In the genomic region with DNA sequence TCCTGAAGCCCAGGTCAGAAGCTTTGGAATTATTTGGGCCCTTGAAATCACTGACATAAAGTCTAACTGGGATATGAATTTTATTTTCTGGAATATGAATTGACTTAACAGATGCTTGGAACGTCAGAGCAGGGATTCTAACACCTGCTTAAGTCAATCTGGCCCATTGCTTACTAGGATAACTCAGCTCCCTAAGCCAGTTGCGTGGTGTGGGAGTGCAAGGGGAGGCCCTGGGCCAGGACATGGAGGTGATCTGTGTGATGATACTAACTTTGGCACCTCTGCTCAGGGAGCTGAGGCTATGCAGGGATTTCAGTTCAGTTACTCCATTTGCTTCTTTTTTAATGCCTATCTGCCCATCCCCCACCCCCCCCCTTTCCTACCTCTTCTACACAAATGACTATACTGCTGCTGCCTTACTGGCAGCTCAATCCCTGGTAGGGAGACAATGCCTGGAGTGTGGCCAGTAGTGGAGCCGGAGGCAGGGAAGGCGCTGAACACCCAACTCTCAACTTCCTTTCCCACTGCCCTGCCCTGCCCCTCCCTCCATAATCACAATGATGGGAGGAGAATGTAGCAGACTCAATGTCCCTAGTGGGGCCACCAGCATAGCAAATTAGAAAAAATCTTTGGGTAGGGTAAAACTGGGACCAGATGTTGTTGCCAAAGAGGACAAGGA, we compare ENCODE assay signal across 16 cellular contexts. TPM values are rescaled to one million over a fixed set of nuclear protein-coding genes. Genes with fewer than 3 reads are reported as not detected.
DNase-seq lines count a peak whose midpoint lies in the region; ATAC-seq and TF ChIP-seq lines count a peak whose summit lies in the region.
"Had no signal": no experiment of that assay in that cellular context is flagged by ENCODE, and none has a peak within 500 bp of the region (broad histone marks: within the 10 kb centered on the region; RNA-seq: fewer than 3 reads in every experiment).

No MANE protein-coding gene starts in this region.

- H3K27me3 Mint-ChIP-seq in IgD-negative memory B cell = no peaks in the 10 kb centered on the region
- H3K27me3 Mint-ChIP-seq: activated CD4-positive, alpha-beta T cell treated with anti-CD3 and anti-CD28 coated beads for 36 hours had no signal

- TF ChIP-seq POLR2A in adrenal gland (IDR thresholded peaks at IDR 0.05) = no peak
- TF ChIP-seq POLR2A in gastrocnemius medialis (IDR thresholded peaks at IDR 0.05) = no peak

- no peak overlapping the region for H3K27ac ChIP-seq in adrenal gland
- peak overlapping the region; percentile 73 to 94 (median 86) for H3K27ac ChIP-seq in heart right ventricle
- H3K27ac ChIP-seq in gastrocnemius medialis = peak overlapping the region; percentile 81 to 93 (median 87)
- H3K27ac ChIP-seq: hepatocyte, PC-9 had no signal

- H3K36me3 ChIP-seq in adrenal gland (replicated peaks in 1 of 2) (no peaks in the 10 kb centered on the region), heart right ventricle (peaks cover 0 to 19% (median 0%) of the 10 kb centered on the region in 9 donors), gastrocnemius medialis (no peaks in the 10 kb centered on the region)
- H3K36me3 ChIP-seq: BE2C had no signal

- TF ChIP-seq CTCF in adrenal gland (IDR thresholded peaks at IDR 0.05) = no peak
- no peak for TF ChIP-seq CTCF in heart right ventricle (IDR thresholded peaks at IDR 0.05)
- TF ChIP-seq CTCF in gastrocnemius medialis (IDR thresholded peaks at IDR 0.05 in 4 of 5, conservative IDR thresholded peaks at IDR 0.05 in 1 of 5) = no peak

- DNase-seq in adrenal gland = peak in 4 of 7 donors; percentile 30 to 70 (median 46)
- DNase-seq in heart right ventricle = peak; percentile 60 to 87
- DNase-seq in gastrocnemius medialis = peak; percentile 72 to 80
- no peak for DNase-seq in sciatic nerve (ENCODE audit: low spot score)
- no peak for DNase-seq in NCI-H2227 treated with DMSO at 0.1 percent for 48 hours (lab: John Stamatoyannopoulos, UW)
- no peak for DNase-seq in activated effector memory CD4-positive, alpha-beta T cell treated with Interleukin-2 at 50 U/mL for 16 hours
- DNase-seq: activated CD4-positive, alpha-beta T cell treated with anti-CD3 and anti-CD28 coated beads for 36 hours; BE2C; body of pancreas; NCI-H226; PC-9; stimulated activated CD8-positive, alpha-beta memory T cell treated with anti-CD3 and anti-CD28 coated beads, Interleukin-4, amount 100 ng/mL, for 48 hours; T-helper 1 cell had no signal

- H3K36me3 Mint-ChIP-seq in IgD-negative memory B cell = no peaks in the 10 kb centered on the region

- in situ Hi-C loops in gastrocnemius medialis (cut with MboI; ENCODE audit: low sequenced_read_pairs in 4 of 4) = loop anchor here in 2 of 4 donors (5.0 kb wide), 2 partner anchors 33 to 38 kb away; a partner anchor contains a TSS

- no peaks in the 10 kb centered on the region for H3K9me3 Mint-ChIP-seq in IgD-negative memory B cell

- H3K9me3 ChIP-seq in adrenal gland (replicated peaks in 1 of 3) (no peaks in the 10 kb centered on the region), heart right ventricle (no peaks in the 10 kb centered on the region), gastrocnemius medialis (no peaks in the 10 kb centered on the region)
- H3K9me3 ChIP-seq: BE2C, body of pancreas had no signal

- no peaks in the 10 kb centered on the region for H3K4me1 ChIP-seq in adrenal gland (replicated peaks in 1 of 2)
- peaks cover 24 to 59% (median 51%) of the 10 kb centered on the region in 9 donors for H3K4me1 ChIP-seq in heart right ventricle
- peaks cover 49% of the 10 kb centered on the region in 2 donors for H3K4me1 ChIP-seq in gastrocnemius medialis
- H3K4me1 ChIP-seq: BE2C, body of pancreas had no signal

- 68 to 81% (median 79%) methylated on average over 4 of the region's 4 CpGs for WGBS in adrenal gland, 4 donors
- WGBS in heart right ventricle, 2 donors = 43 to 52% methylated on average over 4 of the region's 4 CpGs

- peaks cover 13 to 23% (median 14%) of the 10 kb centered on the region in 3 donors for H3K4me1 Mint-ChIP-seq in IgD-negative memory B cell

- ATAC-seq in heart right ventricle (peak; percentile 60 to 88 (median 80)), gastrocnemius medialis (peak; percentile 68 to 69), sciatic nerve (no peak), HG02763 (IDR thresholded peaks at IDR 0.05; ENCODE audit: unreplicated experiment) (no peak)
- ATAC-seq: activated CD4-positive, alpha-beta T cell treated with anti-CD3 and anti-CD28 coated beads for 36 hours; body of pancreas had no signal

- intact Hi-C loops in adrenal gland (cut with DNase I) (loop anchor here (5.0 kb wide), 1 partner anchor 33 kb away; no protein-coding TSS in a partner anchor), heart right ventricle (cut with DNase I) (loop anchor here in 6 of 10 donors (1.0 to 5.0 kb wide), 4 partner anchors 19 to 38 kb away; a partner anchor contains a TSS), gastrocnemius medialis (cut with DNase I; ENCODE audit: low total_unique reads) (loop anchor here (1.0 kb wide), 2 partner anchors 20 to 36 kb away; a partner anchor contains a TSS), sciatic nerve (cut with DNase I) (loop anchor here (5.0 kb wide), 1 partner anchor 38 kb away; a partner anchor contains a TSS)

- H3K4me3 ChIP-seq in adrenal gland = no peak overlapping the region
- H3K4me3 ChIP-seq in heart right ventricle = no peak overlapping the region
- peak overlapping the region in 1 of 4 donors; percentile 25 for H3K4me3 ChIP-seq in gastrocnemius medialis
- H3K4me3 ChIP-seq: body of pancreas, hepatocyte, PC-9 had no signal

- H3K27me3 ChIP-seq in adrenal gland (no peaks in the 10 kb centered on the region), heart right ventricle (no peaks in the 10 kb centered on the region), gastrocnemius medialis (no peaks in the 10 kb centered on the region)
- H3K27me3 ChIP-seq: BE2C, body of pancreas, hepatocyte had no signal

- H3K27ac Mint-ChIP-seq in IgD-negative memory B cell = peak overlapping the region in 2 of 3 donors; percentile 30 to 76
- H3K27ac Mint-ChIP-seq: activated CD4-positive, alpha-beta T cell treated with anti-CD3 and anti-CD28 coated beads for 36 hours had no signal

- peak overlapping the region in 1 of 4 donors; percentile 20 for H3K4me3 Mint-ChIP-seq in IgD-negative memory B cell
- H3K4me3 Mint-ChIP-seq: activated CD4-positive, alpha-beta T cell treated with anti-CD3 and anti-CD28 coated beads for 36 hours had no signal

RNA-seq across cellular contexts. Expression of a gene that starts 19.5 kb away (rescaled TPM):
- polyA plus RNA-seq in IgD-negative memory B cell (1.3 TPM), adrenal gland (1 to 10 TPM in 1 of 3 donors, under 1 TPM in 2; 0.61 to 1.7 (median 0.68) TPM), heart right ventricle (1 to 10 TPM; 6.8 to 9.9 TPM)
- total RNA-seq in adrenal gland (1 to 10 TPM in 4 of 8 donors, under 1 TPM in 3, not detected in 1; 0.79 to 4.7 (median 1.4) TPM), heart right ventricle (10 to 100 TPM in 9 of 10 donors, 1 to 10 TPM in 1; 8.7 to 34.6 (median 14.8) TPM), gastrocnemius medialis (10 to 100 TPM in 1 of 4 donors, 1 to 10 TPM in 3; 4.7 to 11.8 (median 5.1) TPM), sciatic nerve (17.9 TPM)

RNA-seq across cellular contexts. Expression of a gene that starts 36.0 kb away (rescaled TPM):
- 12.2 TPM for polyA plus RNA-seq in IgD-negative memory B cell
- total RNA-seq in adrenal gland = 10 to 100 TPM in 7 of 8 donors, 1 to 10 TPM in 1; 7.3 to 18.4 (median 11.9) TPM
- 10 to 100 TPM in 1 of 3 donors, 1 to 10 TPM in 2; 6.2 to 11.5 (median 6.6) TPM for polyA plus RNA-seq in adrenal gland
- 1 to 10 TPM; 5.0 to 10.0 (median 6.5) TPM for total RNA-seq in heart right ventricle
- polyA plus RNA-seq in heart right ventricle = 1 to 10 TPM; 4.0 to 4.1 TPM
- 10 to 100 TPM; 22.2 to 32.9 (median 29.2) TPM for total RNA-seq in gastrocnemius medialis
- total RNA-seq in sciatic nerve = 9.7 TPM

Comparison
In these comparisons a context has a peak if more than half of its experiments do, and no peak if none do; other contexts are left out.
1. DNase-seq: peak in adrenal gland (4 of 7), heart right ventricle (2 of 2) and gastrocnemius medialis (2 of 2); none in sciatic nerve (single experiment), NCI-H2227 treated with DMSO at 0.1 percent for 48 hours (single experiment) and activated effector memory CD4-positive, alpha-beta T cell treated with Interleukin-2 at 50 U/mL for 16 hours (single experiment).
2. H3K27ac ChIP-seq: peak in heart right ventricle (10 of 10) and gastrocnemius medialis (4 of 4); none in adrenal gland (0 of 5).
3. ATAC-seq: peak in heart right ventricle (8 of 8) and gastrocnemius medialis (2 of 2); none in sciatic nerve (single experiment) and HG02763 (single experiment).